ENCODE assay signal across 9 cellular contexts in the genomic region with DNA sequence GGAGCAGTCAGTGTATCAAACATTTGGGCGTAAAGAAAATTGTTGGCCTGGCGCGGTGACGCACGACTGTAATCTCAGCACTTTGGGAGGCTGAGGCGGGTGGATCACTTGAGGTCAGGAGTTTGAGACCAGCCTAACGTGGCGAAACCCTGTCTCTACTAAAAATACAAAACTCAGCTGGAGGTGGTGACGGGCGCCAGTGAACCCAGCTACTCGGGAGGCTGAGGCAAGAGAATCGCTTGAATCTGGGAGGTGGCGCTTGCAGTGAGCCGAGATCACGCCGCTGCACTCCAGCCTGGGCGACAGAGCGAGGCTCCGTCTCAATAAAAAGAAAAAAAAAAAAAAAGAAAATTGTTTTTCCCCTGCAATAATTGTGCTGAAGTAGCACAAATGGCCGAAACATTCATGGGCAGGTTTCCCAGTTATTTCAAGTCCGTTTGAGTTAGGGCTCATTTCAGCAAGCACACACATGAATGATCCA. TPM values are rescaled to one million over a fixed set of nuclear protein-coding genes. Genes with fewer than 3 reads are reported as not detected.
DNase-seq lines count a peak whose midpoint lies in the region; ATAC-seq, FAIRE-seq and TF ChIP-seq lines count a peak whose summit lies in the region.
"Had no signal": no experiment of that assay in that cellular context is flagged by ENCODE, and none has a peak within 500 bp of the region (broad histone marks: within the 10 kb centered on the region; RNA-seq: fewer than 3 reads in every experiment).

No MANE protein-coding gene starts in this region.

- TF ChIP-seq CTCF in A549 (IDR thresholded peaks at IDR 0.05) (no peak), ascending aorta (IDR thresholded peaks at IDR 0.05) (no peak), liver (IDR thresholded peaks at IDR 0.05; ENCODE audit: low read depth, low read length, missing input control) (no peak)

- intact Hi-C loops in ascending aorta (cut with DNase I): loop anchor here (5.0 to 10.0 kb wide), 2 partner anchors 190 to 347 kb away; partner anchors contain the start of gene CMIP

- peak overlapping the region; percentile 75 to 96; a peak in 3 of 6 replicates for H3K27ac ChIP-seq in A549
- H3K27ac ChIP-seq in ascending aorta: no peak overlapping the region
- peak overlapping the region; percentile 73 to 86 for H3K27ac ChIP-seq in liver (ENCODE audit: low read depth in 1 of 2, low read length in 2 of 2)

- WGBS in A549 (ENCODE audit: missing lambda C conversion rate): 75% methylated on average over 21 of the region's 21 CpGs
- 44% methylated on average over 21 of the region's 21 CpGs for WGBS in liver

- no peak for FAIRE-seq in A549 (lab: Jason Lieb, UNC)

- no peak for TF ChIP-seq RAD21 in A549 (conservative IDR thresholded peaks at IDR 0.05 in 1 of 2, IDR thresholded peaks at IDR 0.05 in 1 of 2)
- no peak for TF ChIP-seq RAD21 in liver (IDR thresholded peaks at IDR 0.05)

- CTCF ChIA-PET in A549 (lab: Yijun Ruan, JAX): interaction anchor here (1.2 to 1.8 kb wide), 2 partner anchors 10 to 18 kb away, joined by 3 to 5 read pairs; partner anchors contain the start of gene C16orf46

- peak overlapping the region in 1 of 2 donors; percentile 33 for H3K9ac ChIP-seq in liver (ENCODE audit: low read depth in 1 of 2, low read length in 2 of 2)

- H3K4me1 ChIP-seq in A549: peaks cover 5% of the 10 kb centered on the region
- H3K4me1 ChIP-seq in ascending aorta: no peaks in the 10 kb centered on the region
- peaks cover 0 to 18% (median 7%) of the 10 kb centered on the region in 4 donors for H3K4me1 ChIP-seq in liver (ENCODE audit: control insufficient read depth in 4 of 4, insufficient read depth in 4 of 4, low read length in 3 of 4)

- ATAC-seq in A549 (no peak), HG03520 (IDR thresholded peaks at IDR 0.05; ENCODE audit: unreplicated experiment) (no peak), GM21367 (IDR thresholded peaks at IDR 0.05; ENCODE audit: unreplicated experiment) (no peak), HG03460 (IDR thresholded peaks at IDR 0.05; ENCODE audit: unreplicated experiment) (no peak), GM19023 (IDR thresholded peaks at IDR 0.05; ENCODE audit: unreplicated experiment) (no peak)

- DNase-seq in A549 (ENCODE audit: low read depth in 1 of 2, low spot score in 1 of 2): no peak
- DNase-seq in H7: no peak
- no peak for DNase-seq in ascending aorta (ENCODE audit: low spot score in 2 of 2)
- DNase-seq: activated CD4-positive, alpha-beta T cell treated with anti-CD3 and anti-CD28 coated beads, Interleukin-2, amount 50 U/mL, for 1 hour had no signal

- H3K36me3 ChIP-seq in H7 (replicated peaks; ENCODE audit: control insufficient read depth, insufficient read depth, low read length) (no peaks in the 10 kb centered on the region; the same call in none of the 2 replicates), ascending aorta (no peaks in the 10 kb centered on the region), liver (ENCODE audit: control insufficient read depth in 4 of 4, insufficient read depth in 3 of 4, low read depth in 1 of 4, low read length in 3 of 4) (peaks cover 0 to 1% (median 0%) of the 10 kb centered on the region in 4 donors)

- POLR2A ChIA-PET in A549 (lab: Yijun Ruan, JAX): no interaction called here

- peak overlapping the region; percentile 56 for H3K4me2 ChIP-seq in A549

- no peak for TF ChIP-seq EP300 in A549 (IDR thresholded peaks at IDR 0.05)

- H3K4me3 ChIP-seq in A549: peak overlapping the region; percentile 88
- peak overlapping the region; percentile 86 for H3K4me3 ChIP-seq in H7 (ENCODE audit: insufficient read depth, low read depth, low read length)
- peak overlapping the region; percentile 22 to 99 for H3K4me3 ChIP-seq in ascending aorta
- H3K4me3 ChIP-seq in liver (ENCODE audit: low read depth in 1 of 3, low read length in 3 of 3): peak overlapping the region in 2 of 3 donors; percentile 27 to 65

- TF ChIP-seq POLR2A in A549 (IDR thresholded peaks at IDR 0.05; ENCODE audit: low read length): no peak

- H3K9me3 ChIP-seq in A549 (no peaks in the 10 kb centered on the region), ascending aorta (no peaks in the 10 kb centered on the region), liver (ENCODE audit: control insufficient read depth in 4 of 4, low read length in 3 of 4) (no peaks in the 10 kb centered on the region)

- H3K27me3 ChIP-seq in H7 (ENCODE audit: control insufficient read depth, insufficient read depth, low read length): no peaks in the 10 kb centered on the region
- H3K27me3 ChIP-seq in ascending aorta: no peaks in the 10 kb centered on the region
- no peaks in the 10 kb centered on the region for H3K27me3 ChIP-seq in liver (ENCODE audit: control insufficient read depth in 4 of 4, insufficient read depth in 4 of 4, low read length in 3 of 4)

TF ChIP-seq in A549, 52 proteins besides CTCF, POLR2A, EP300 and RAD21:
- TF ChIP-seq MAFK (IDR thresholded peaks at IDR 0.05; ENCODE audit: partially characterized antibody) (peak; percentile 83), RFX5 (IDR thresholded peaks at IDR 0.05) (no peak), PBX3 (IDR thresholded peaks at IDR 0.05) (no peak), ESRRA (IDR thresholded peaks at IDR 0.05; ENCODE audit: borderline replicate concordance, low read length) (no peak)

TF ChIP-seq in liver, 16 proteins besides CTCF, POLR2A, EP300 and RAD21:
- TF ChIP-seq, protein P1, sequence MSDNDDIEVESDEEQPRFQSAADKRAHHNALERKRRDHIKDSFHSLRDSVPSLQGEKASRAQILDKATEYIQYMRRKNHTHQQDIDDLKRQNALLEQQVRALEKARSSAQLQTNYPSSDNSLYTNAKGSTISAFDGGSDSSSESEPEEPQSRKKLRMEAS (IDR thresholded peaks at IDR 0.05): no peak
- TF ChIP-seq YY1 (IDR thresholded peaks at IDR 0.05): peak; percentile 18

RNA-seq across cellular contexts. Expression of gene GCSH, which starts 1.4 kb away (rescaled TPM):
- polyA plus RNA-seq in A549 (2011; rRNA removed): 44.0 and 73.5 TPM in 2 replicates
- 38.7 and 39.6 TPM in 2 replicates for polyA plus RNA-seq in A549 (2012; cell fraction: cytosol; rRNA removed)
- polyA plus RNA-seq in A549 (2012; cell fraction: nucleus; rRNA removed): 13.6 and 14.6 TPM in 2 replicates
- 66.1 to 76.4 TPM (median 72.7 TPM) in 3 replicates for polyA plus RNA-seq in A549 (2017; fragmentation: RNase III; extraction: RNeasy Plus Mini Kit Qiagen cat#74134 plus additional on column Dnase treatment)
- 3.1 and 5.3 TPM in 2 replicates for polyA minus RNA-seq in A549 (2011; rRNA and poly(A)+ RNA removed)
- 54.5 and 79.0 TPM in 2 replicates for total RNA-seq in H7 (2014; rRNA removed; shearing (Covaris generic))
- total RNA-seq in ascending aorta: 5.0 TPM
- total RNA-seq in liver: 10 to 100 TPM; 34.6 to 38.0 TPM
- 100 to 1,000 TPM in 1 of 2 donors, 10 to 100 TPM in 1; 72.0 to 132 TPM for polyA plus RNA-seq in liver

RNA-seq across cellular contexts. Expression of gene C16orf46, which starts 17.8 kb away (rescaled TPM):
- polyA plus RNA-seq in A549 (2011; rRNA removed) (1.3 and 1.4 TPM in 2 replicates), A549 (2017; fragmentation: RNase III; extraction: RNeasy Plus Mini Kit Qiagen cat#74134 plus additional on column Dnase treatment) (0.37 to 0.83 TPM (median 0.69 TPM) in 3 replicates), liver (1 to 10 TPM in 1 of 2 donors, under 1 TPM in 1; 0.47 to 1.4 TPM)
- polyA plus RNA-seq in A549 (2012; cell fraction: cytosol; rRNA removed): 0.69 and 0.71 TPM in 2 replicates
- 0.37 and 0.67 TPM in 2 replicates for polyA plus RNA-seq in A549 (2012; cell fraction: nucleus; rRNA removed)
- polyA minus RNA-seq in A549 (2011; rRNA and poly(A)+ RNA removed): 0.87 TPM in 1 of 2 replicates, not detected in the other
- total RNA-seq in H7 (2014; rRNA removed; shearing (Covaris generic)): 0.69 TPM in 1 of 2 replicates, not detected in the other
- total RNA-seq in ascending aorta (not detected), liver (under 1 TPM; 0.08 to 0.42 TPM)

RNA-seq across cellular contexts. Expression of gene ATMIN, which starts 59.2 kb away (rescaled TPM):
- 50.4 and 56.4 TPM in 2 replicates for polyA plus RNA-seq in A549 (2011; rRNA removed)
- polyA plus RNA-seq in A549 (2012; cell fraction: cytosol; rRNA removed): 13.0 and 17.0 TPM in 2 replicates
- 4.8 and 7.0 TPM in 2 replicates for polyA plus RNA-seq in A549 (2012; cell fraction: nucleus; rRNA removed)
- 26.1 to 26.3 TPM (median 26.2 TPM) in 3 replicates for polyA plus RNA-seq in A549 (2017; fragmentation: RNase III; extraction: RNeasy Plus Mini Kit Qiagen cat#74134 plus additional on column Dnase treatment)
- 34.9 and 37.5 TPM in 2 replicates for polyA minus RNA-seq in A549 (2011; rRNA and poly(A)+ RNA removed)
- total RNA-seq in H7 (2014; rRNA removed; shearing (Covaris generic)): 54.8 and 59.7 TPM in 2 replicates
- total RNA-seq in ascending aorta: 11.9 TPM
- 10 to 100 TPM; 15.9 to 17.8 TPM for total RNA-seq in liver
- polyA plus RNA-seq in liver: 1 to 10 TPM; 6.8 to 8.8 TPM

Comparison
In these comparisons a context has a peak if more than half of its experiments do, and no peak if none do; other contexts are left out.
1. H3K27ac ChIP-seq: peak in A549 (2 of 2) and liver (2 of 2); none in ascending aorta (0 of 2).
2. Peak in every context shown above with its lines, with median percentiles within 50 percentile points of each other: H3K4me3 ChIP-seq.